Comparison of ENCODE assay signal across 10 cellular contexts in genomic region chr12:15982471-15982870, GRCh38.
DNase-seq lines count a peak whose midpoint lies in the region; ATAC-seq and TF ChIP-seq lines count a peak whose summit lies in the region.
"Had no signal": no experiment of that assay in that cellular context is flagged by ENCODE, and none has a peak within 500 bp of the region (broad histone marks: within the 10 kb centered on the region; RNA-seq: fewer than 3 reads in every experiment).

No MANE protein-coding gene starts in this region.

- H3K4me3 ChIP-seq in ACC112 (ENCODE audit: low read depth, low read length) = no peak overlapping the region
- no peak overlapping the region for H3K4me3 ChIP-seq in HCT116 (replicated peaks in 1 of 2; ENCODE audit: low read depth in 1 of 2, low read length in 2 of 2)
- H3K4me3 ChIP-seq in hepatocyte = no peak overlapping the region
- no peak overlapping the region for H3K4me3 ChIP-seq in transverse colon
- H3K4me3 ChIP-seq: skin epidermis had no signal

- RAD21 ChIA-PET in HCT116 (lab: Charles Lee; ENCODE audit: low non-redundant PET in 1 of 2, low total read pairs in 2 of 2, uncharacterized antibody in 2 of 2, unreplicated experiment in 2 of 2) = no interaction called here

- TF ChIP-seq RAD21 in HCT116 (IDR thresholded peaks at IDR 0.05; ENCODE audit: low read depth) = peak; percentile 43

- no peak overlapping the region for H3K4me2 ChIP-seq in HCT116 (ENCODE audit: low read length)
- no peak overlapping the region for H3K4me2 ChIP-seq in hepatocyte

- H4K20me1 ChIP-seq in HCT116 (ENCODE audit: insufficient read depth) (no peaks in the 10 kb centered on the region), hepatocyte (ENCODE audit: insufficient read depth, poor library complexity, severe bottlenecking) (no peaks in the 10 kb centered on the region)

- WGBS in hepatocyte (ENCODE audit: low lambda C conversion rate, missing lambda C conversion rate) = 64% methylated on average over 3 of the region's 3 CpGs
- WGBS in transverse colon (ENCODE audit: low coverage in 1 of 2), 2 donors = 65 to 68% methylated on average over 3 of the region's 3 CpGs

- peak overlapping the region; percentile 41 for H2AFZ ChIP-seq in ACC112 (ENCODE audit: low read length, unreplicated experiment)
- no peak overlapping the region for H2AFZ ChIP-seq in HCT116 (ENCODE audit: low read depth, low read length, poor library complexity, severe bottlenecking)
- H2AFZ ChIP-seq in hepatocyte = no peak overlapping the region

- TF ChIP-seq EP300 in transverse colon (IDR thresholded peaks at IDR 0.05; ENCODE audit: low read depth) = no peak

- DNase-seq in HCT116 (ENCODE audit: low read depth, low spot score) (no peak), hepatocyte (ENCODE audit: low spot score) (peak; percentile 28), mucosa of gallbladder (ENCODE audit: low spot score) (no peak), transverse colon (no peak), posterior cingulate gyrus (no peak)
- DNase-seq in activated CD8-positive, alpha-beta memory T cell treated with anti-CD3 and anti-CD28 coated beads, Interleukin-2, amount 50 U/mL, for 4 hours = no peak
- DNase-seq: aorta had no signal

- in situ Hi-C loops in transverse colon (cut with MboI; ENCODE audit: low pct_ligation_motif_present in 1 of 4, low pct_unique_long_range_greater_than_20kb in 1 of 4, low sequenced_read_pairs in 3 of 4) = no loop called here

- peaks cover 8% of the 10 kb centered on the region; the same call in 1 of the 2 replicates for H3K36me3 ChIP-seq in ACC112 (ENCODE audit: insufficient read depth, low read length)
- H3K36me3 ChIP-seq in HCT116 (ENCODE audit: control insufficient read depth in 1 of 2, insufficient read depth in 2 of 2, low read length in 2 of 2) = no peaks in the 10 kb centered on the region
- no peaks in the 10 kb centered on the region for H3K36me3 ChIP-seq in hepatocyte (replicated peaks; ENCODE audit: insufficient read depth, low read depth)
- peaks cover 0 to 14% (median 1%) of the 10 kb centered on the region in 4 donors for H3K36me3 ChIP-seq in transverse colon

- H3K4me1 ChIP-seq in ACC112 (ENCODE audit: control insufficient read depth, insufficient read depth, low read length, unreplicated experiment) (peaks cover 50% of the 10 kb centered on the region), HCT116 (ENCODE audit: control insufficient read depth in 1 of 2, insufficient read depth in 2 of 2, low read length in 2 of 2) (peaks cover 0 to 7% of the 10 kb centered on the region in 2 experiments; a peak in 1 of 4 replicates), hepatocyte (ENCODE audit: insufficient read depth) (peaks cover 39% of the 10 kb centered on the region), transverse colon (peaks cover 11 to 35% (median 26%) of the 10 kb centered on the region in 4 donors)

- TF ChIP-seq CTCF in HCT116 (IDR thresholded peaks at IDR 0.05 in 2 of 3, conservative IDR thresholded peaks at IDR 0.05 in 1 of 3; ENCODE audit: borderline replicate concordance in 1 of 3, insufficient read depth in 1 of 3, low read depth in 2 of 3, low read length in 2 of 3) (peak in 2 of 3 experiments; percentile 29 to 53; a peak in 3 of 6 replicates), VCaP (conservative IDR thresholded peaks at IDR 0.05) (peak; percentile 85), hepatocyte (IDR thresholded peaks at IDR 0.05; ENCODE audit: poor library complexity) (peak; percentile 65), transverse colon (IDR thresholded peaks at IDR 0.05) (peak in 2 of 5 experiments; percentile 28 to 29)

- ATAC-seq in HCT116 = no peak

- H3K27ac ChIP-seq in ACC112 (ENCODE audit: low read depth, low read length) (peak overlapping the region; percentile 59), HCT116 (ENCODE audit: low read depth, low read length) (no peak overlapping the region), VCaP (peak overlapping the region; percentile 69; the same call in 1 of the 2 replicates), hepatocyte (no peak overlapping the region), transverse colon (no peak overlapping the region)

- TF ChIP-seq POLR2A in HCT116 (IDR thresholded peaks at IDR 0.05; ENCODE audit: borderline replicate concordance, extremely low read depth, insufficient read depth, insufficient read length) = no peak
- TF ChIP-seq POLR2A in transverse colon (IDR thresholded peaks at IDR 0.05) = no peak

- H3K79me2 ChIP-seq in ACC112 (ENCODE audit: control insufficient read depth, insufficient read depth, low read length, unreplicated experiment) = no peaks in the 10 kb centered on the region
- H3K79me2 ChIP-seq in HCT116 (ENCODE audit: insufficient read depth, low read length) = no peaks in the 10 kb centered on the region
- H3K79me2 ChIP-seq in hepatocyte = no peaks in the 10 kb centered on the region

- BruUV-seq in HCT116 (replicated peaks; lab: Mats Ljungman, UMichigan) = no TSS peak

- H3K27me3 ChIP-seq in ACC112 (ENCODE audit: insufficient read depth, low read length) (no peaks in the 10 kb centered on the region), HCT116 (ENCODE audit: insufficient read depth, low read length) (no peaks in the 10 kb centered on the region), hepatocyte (no peaks in the 10 kb centered on the region), transverse colon (no peaks in the 10 kb centered on the region)

- no peaks in the 10 kb centered on the region for H3K9me2 ChIP-seq in HCT116 (ENCODE audit: insufficient read depth)
- no peaks in the 10 kb centered on the region for H3K9me2 ChIP-seq in hepatocyte (replicated peaks; ENCODE audit: insufficient read depth)

- CTCF ChIA-PET in HCT116 (lab: Charles Lee) = no interaction called here

- no peaks in the 10 kb centered on the region for H3K9me3 ChIP-seq in HCT116 (ENCODE audit: control insufficient read depth in 1 of 2, insufficient read depth in 1 of 2, low read depth in 1 of 2, low read length in 2 of 2)
- no peaks in the 10 kb centered on the region for H3K9me3 ChIP-seq in hepatocyte (ENCODE audit: low read depth)
- H3K9me3 ChIP-seq in transverse colon = no peaks in the 10 kb centered on the region

- intact Hi-C loops in HCT116 (cut with micrococcal nuclease) = loop anchor here (1.0 kb wide), 1 partner anchor 378 kb away; no protein-coding TSS in a partner anchor
- intact Hi-C loops in transverse colon (cut with DNase I; ENCODE audit: low total_unique reads) = no loop called here
- intact Hi-C loops in posterior cingulate gyrus (cut with DNase I) = no loop called here

- H3K9ac ChIP-seq in HCT116 (ENCODE audit: low read length) = no peak overlapping the region

- POLR2A ChIA-PET in HCT116 (lab: Charles Lee) = no interaction called here

TF ChIP-seq in HCT116, 20 proteins besides CTCF, POLR2A, EP300 and RAD21:
- TF ChIP-seq TCF7L2 (IDR thresholded peaks at IDR 0.05; ENCODE audit: borderline replicate concordance, extremely low read depth, insufficient read depth, insufficient read length) = no peak

Comparison
In these comparisons a context has a peak if more than half of its experiments do, and no peak if none do; other contexts are left out.
1. H3K27ac ChIP-seq: peak in ACC112 (single experiment) and VCaP (single experiment); none in HCT116 (single experiment), hepatocyte (single experiment) and transverse colon (0 of 4).